ENCODE assay signal across 20 cellular contexts in the genomic region with DNA sequence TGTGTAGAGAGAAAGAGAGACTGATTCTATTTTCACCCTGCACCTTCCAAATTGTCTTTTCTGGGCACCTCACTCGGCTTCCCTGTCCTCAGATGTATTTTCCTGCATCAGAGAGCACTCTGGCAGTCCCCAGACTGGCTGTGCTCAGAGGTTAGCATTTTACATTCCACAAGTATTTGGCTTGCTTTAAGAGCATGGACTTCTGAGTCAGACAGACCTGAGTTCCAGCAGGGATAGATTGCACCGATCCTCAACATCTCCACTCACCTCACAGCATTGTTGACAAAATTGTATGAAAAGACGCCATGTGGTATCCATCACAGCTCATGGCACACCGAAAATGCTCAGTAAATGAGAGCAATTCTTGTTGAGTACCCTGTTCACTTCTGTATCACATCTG. TPM values are rescaled to one million over a fixed set of nuclear protein-coding genes. Genes with fewer than 3 reads are reported as not detected.
DNase-seq lines count a peak whose midpoint lies in the region; TF ChIP-seq lines count a peak whose summit lies in the region.
"Had no signal": no experiment of that assay in that cellular context is flagged by ENCODE, and none has a peak within 500 bp of the region (broad histone marks: within the 10 kb centered on the region; RNA-seq: fewer than 3 reads in every experiment).

No MANE protein-coding gene starts in this region.

- peak; percentile 24 for DNase-seq in EH (ENCODE audit: low read depth)
- peak; percentile 32 for DNase-seq in M059J (ENCODE audit: low read depth)
- peak; percentile 31 for DNase-seq in choroid plexus epithelial cell (ENCODE audit: low read depth)
- peak; percentile 63 for DNase-seq in renal cortical epithelial cell (ENCODE audit: low read depth)
- no peak for DNase-seq in effector CD4-positive, alpha-beta T cell
- no peak for DNase-seq in cerebellar cortex (ENCODE audit: low spot score)
- no peak for DNase-seq in GM10266 (ENCODE audit: extremely low spot score)
- DNase-seq: C1 segment of cervical spinal cord, DMS79, KBM-7, MV-4-11, NCI-H187, NCI-H2107, NCI-H2227 treated with DMSO at 0.1 percent for 48 hours, NCI-H82, SJCRH30 had no signal

- no peak overlapping the region for H3K4me3 ChIP-seq in choroid plexus epithelial cell (ENCODE audit: low read depth, low read length)
- H3K4me3 ChIP-seq: A549, GM12878, GM23338, SJCRH30 had no signal

- TF ChIP-seq CTCF in choroid plexus epithelial cell (conservative IDR thresholded peaks at IDR 0.05; ENCODE audit: low read depth, low read length) (no peak), GM10266 (IDR thresholded peaks at IDR 0.05; ENCODE audit: control insufficient read depth, insufficient read depth, low read depth, missing control alignments) (no peak)

RNA-seq across cellular contexts. Expression of a gene that starts 45.6 kb away (rescaled TPM):
- total RNA-seq in M059J (2014; rRNA removed; shearing (Covaris generic)) = 0.62 and 0.94 TPM in 2 replicates
- total RNA-seq in renal cortical epithelial cell = 4.1 TPM in 1 of 2 replicates, not detected in the other
- total RNA-seq: GM23338, HepG2, SJCRH30 had no signal

Comparison
In these comparisons a context has a peak if more than half of its experiments do, and no peak if none do; other contexts are left out.
1. DNase-seq: peak in EH (single experiment), M059J (single experiment), choroid plexus epithelial cell (single experiment) and renal cortical epithelial cell (single experiment); none in effector CD4-positive, alpha-beta T cell (single experiment), cerebellar cortex (single experiment) and GM10266 (single experiment).